In genomic region chr17:50052822-50053653, GRCh38 we compare ENCODE assay signal across 9 cellular contexts. TPM values are rescaled to one million over a fixed set of nuclear protein-coding genes. Genes with fewer than 3 reads are reported as not detected.
DNase-seq lines count a peak whose midpoint lies in the region; ATAC-seq, FAIRE-seq and TF ChIP-seq lines count a peak whose summit lies in the region.
"Had no signal": no experiment of that assay in that cellular context is flagged by ENCODE, and none has a peak within 500 bp of the region (broad histone marks: within the 10 kb centered on the region; RNA-seq: fewer than 3 reads in every experiment).

No MANE protein-coding gene starts in this region.

- H3K4ac ChIP-seq in H1 (replicated peaks; ENCODE audit: insufficient read length, low read depth, low read length) (no peak overlapping the region), mesendoderm (ENCODE audit: low read depth, low read length) (no peak overlapping the region)

- H3K23ac ChIP-seq in H1 (ENCODE audit: insufficient read length): no peak overlapping the region
- peak overlapping the region; percentile 48 for H3K23ac ChIP-seq in mesendoderm (ENCODE audit: low read length)

- H3K27ac ChIP-seq in H1 (ENCODE audit: low read depth, low read length) (no peak overlapping the region), mesendoderm (ENCODE audit: low read depth, low read length) (peak overlapping the region; percentile 24), uterus (peak overlapping the region; percentile 91 to 92)

- CTCF ChIA-PET in H1 (lab: Charles Lee; ENCODE audit: partially characterized antibody): interaction anchor here (0.6 to 14.6 kb wide), 10 partner anchors 17 to 376 kb away, joined by 3 to 169 read pairs (median 4); partner anchors contain the start of gene PDK2
- CTCF ChIA-PET in activated CD8-positive, alpha-beta T cell treated with anti-CD3 and anti-CD28 coated beads for 36 hours (lab: Charles Lee): interaction anchor here (1.1 to 6.4 kb wide), 7 partner anchors 17 to 62 kb away, joined by 3 to 62 read pairs (median 4); partner anchors contain the start of gene PDK2

- H2BK12ac ChIP-seq in H1 (ENCODE audit: low read depth, low read length): peak overlapping the region; percentile 21; the same call in 1 of the 2 replicates

- H3K56ac ChIP-seq in H1 (replicated peaks; ENCODE audit: insufficient read length, low read depth, low read length) (no peak overlapping the region), mesendoderm (ENCODE audit: low read length) (peak overlapping the region; percentile 44)

- WGBS in H1 (ENCODE audit: extremely low coverage in 1 of 2, insufficient coverage in 1 of 2, insufficient read length in 1 of 2, insufficient replicate concordance in 2 of 2, low coverage in 1 of 2, low lambda C conversion rate in 2 of 2, missing lambda C conversion rate in 1 of 2), 2 experiments: 78% methylated on average over 7 of the region's 7 CpGs; no CpG with 5 or more reads in 1 of the 2 experiments
- WGBS in mesendoderm (ENCODE audit: extremely low coverage, insufficient coverage, low lambda C conversion rate): no CpG with 5 or more reads among the region's 7 CpGs

- no peak overlapping the region for H4K8ac ChIP-seq in H1 (ENCODE audit: extremely low read depth, insufficient read depth, low read length)
- H4K8ac ChIP-seq in mesendoderm (ENCODE audit: low read depth, low read length): no peak overlapping the region

- TF ChIP-seq EP300 in H1 (IDR thresholded peaks at IDR 0.05; ENCODE audit: borderline replicate concordance in 1 of 2, low read depth in 2 of 2, low read length in 2 of 2): no peak

- H2BK5ac ChIP-seq in H1 (ENCODE audit: low read depth, low read length) (no peak overlapping the region), mesendoderm (ENCODE audit: low read length) (no peak overlapping the region)

- H3K4me2 ChIP-seq in H1 (ENCODE audit: insufficient read depth in 1 of 2, low read depth in 2 of 2, low read length in 2 of 2) (no peak overlapping the region), mesendoderm (ENCODE audit: low read length) (no peak overlapping the region)

- H4K91ac ChIP-seq in H1 (replicated peaks; ENCODE audit: insufficient read length, low read length): peak overlapping the region; percentile 7

- H3K9me3 ChIP-seq in H1 (ENCODE audit: insufficient read depth in 2 of 2, low read depth in 1 of 2, low read length in 1 of 2): no peaks in the 10 kb centered on the region
- no peaks in the 10 kb centered on the region for H3K9me3 ChIP-seq in uterus

- H2BK15ac ChIP-seq in H1 (ENCODE audit: low read length) (no peak overlapping the region), mesendoderm (replicated peaks; ENCODE audit: low read depth) (no peak overlapping the region)

- DNase-seq in Right ventricle myocardium inferior (ENCODE audit: missing footprints) (peak; percentile 74), cardiac septum (ENCODE audit: low spot score) (no peak), H1 (ENCODE audit: low read depth in 1 of 2, low spot score in 2 of 2) (no peak), mesendoderm (no peak), uterus (peak; percentile 81 to 88), GM12891 (ENCODE audit: insufficient read length, low spot score) (no peak), ureter (ENCODE audit: low spot score) (no peak)
- no peak for DNase-seq in activated CD8-positive, alpha-beta T cell treated with anti-CD3 and anti-CD28 coated beads for 36 hours
- DNase-seq: amygdala had no signal

- TF ChIP-seq RAD21 in H1 (IDR thresholded peaks at IDR 0.05 in 1 of 2, conservative IDR thresholded peaks at IDR 0.05 in 1 of 2; ENCODE audit: low read depth in 2 of 2, low read length in 2 of 2): no peak

- peaks cover 0 to 13% (median 11%) of the 10 kb centered on the region in 4 experiments; a peak in 5 of 7 replicates for H3K27me3 ChIP-seq in H1 (replicated peaks in 1 of 4; ENCODE audit: control insufficient read depth in 3 of 4, extremely low read depth in 1 of 4, insufficient read depth in 3 of 4, low read length in 3 of 4)
- no peaks in the 10 kb centered on the region for H3K27me3 ChIP-seq in mesendoderm (ENCODE audit: insufficient read depth, low read length, poor library complexity)
- no peaks in the 10 kb centered on the region for H3K27me3 ChIP-seq in uterus

- intact Hi-C loops in Right ventricle myocardium inferior (cut with DNase I): no loop called here
- intact Hi-C loops in cardiac septum (cut with DNase I): no loop called here
- intact Hi-C loops in uterus (cut with DNase I; ENCODE audit: low total_unique reads): no loop called here
- intact Hi-C loops in activated CD8-positive, alpha-beta T cell treated with anti-CD3 and anti-CD28 coated beads for 36 hours (cut with micrococcal nuclease): no loop called here

- H3K4me3 Mint-ChIP-seq in activated CD8-positive, alpha-beta T cell treated with anti-CD3 and anti-CD28 coated beads for 36 hours: no peak overlapping the region

- FAIRE-seq in H1 (lab: Jason Lieb, UNC): no peak
- no peak for FAIRE-seq in GM12891 (lab: Jason Lieb, UNC)

- no peak overlapping the region; a peak in 1 of 7 replicates for H3K9ac ChIP-seq in H1 (replicated peaks in 1 of 4; ENCODE audit: extremely low read depth in 1 of 4, low read depth in 3 of 4, low read length in 3 of 4)
- no peak overlapping the region for H3K9ac ChIP-seq in mesendoderm (ENCODE audit: low read length)

- H2BK120ac ChIP-seq in H1 (replicated peaks; ENCODE audit: low read depth, low read length) (no peak overlapping the region), mesendoderm (ENCODE audit: low read depth, low read length) (no peak overlapping the region)

- H3K18ac ChIP-seq in H1 (ENCODE audit: extremely low read depth, low read length): no peak overlapping the region
- no peak overlapping the region for H3K18ac ChIP-seq in mesendoderm (ENCODE audit: low read length)

- H3K36me3 ChIP-seq in H1 (ENCODE audit: control insufficient read depth in 2 of 4, insufficient read depth in 4 of 4, low read length in 3 of 4) (no peaks in the 10 kb centered on the region), mesendoderm (ENCODE audit: control insufficient read depth, insufficient read depth, low read length) (no peaks in the 10 kb centered on the region), uterus (no peaks in the 10 kb centered on the region)

- H4K20me1 ChIP-seq in H1 (replicated peaks in 1 of 2; ENCODE audit: control insufficient read depth in 1 of 2, insufficient read depth in 2 of 2, low read length in 2 of 2): no peaks in the 10 kb centered on the region

- H3K4me1 ChIP-seq in H1 (replicated peaks in 1 of 4; ENCODE audit: control insufficient read depth in 3 of 4, insufficient read depth in 4 of 4, low read length in 3 of 4) (peaks cover 11 to 21% (median 15%) of the 10 kb centered on the region in 4 experiments), mesendoderm (ENCODE audit: control insufficient read depth, low read depth, low read length) (peaks cover 25% of the 10 kb centered on the region), uterus (peaks cover 4 to 14% of the 10 kb centered on the region in 2 donors)

- H3K27ac Mint-ChIP-seq in activated CD8-positive, alpha-beta T cell treated with anti-CD3 and anti-CD28 coated beads for 36 hours: no peak overlapping the region

- H2AK5ac ChIP-seq in H1 (ENCODE audit: low read depth, low read length): no peak overlapping the region
- H2AK5ac ChIP-seq in mesendoderm (ENCODE audit: low read length): no peak overlapping the region

- peak overlapping the region; percentile 24; the same call in 1 of the 2 replicates for H2BK20ac ChIP-seq in H1 (ENCODE audit: low read length)

- no peaks in the 10 kb centered on the region for H3K9me3 Mint-ChIP-seq in activated CD8-positive, alpha-beta T cell treated with anti-CD3 and anti-CD28 coated beads for 36 hours

- H3K14ac ChIP-seq in H1 (ENCODE audit: insufficient read length): no peak overlapping the region

- H3K79me2 ChIP-seq in H1 (ENCODE audit: control insufficient read depth in 1 of 2, insufficient read depth in 2 of 2, low read length in 2 of 2) (no peaks in the 10 kb centered on the region), mesendoderm (ENCODE audit: control insufficient read depth, insufficient read depth, low read length) (no peaks in the 10 kb centered on the region)

- no peaks in the 10 kb centered on the region for H3K79me1 ChIP-seq in H1 (ENCODE audit: low read depth, low read length)
- no peaks in the 10 kb centered on the region for H3K79me1 ChIP-seq in mesendoderm (ENCODE audit: low read length)

- H3K4me3 ChIP-seq in H1 (ENCODE audit: extremely low read depth in 1 of 4, insufficient read depth in 2 of 4, low read depth in 3 of 4, low read length in 4 of 4) (no peak overlapping the region), mesendoderm (ENCODE audit: low read length) (no peak overlapping the region), uterus (no peak overlapping the region)

- POLR2A ChIA-PET in H1 (lab: Charles Lee; ENCODE audit: partially characterized antibody): interaction anchor here (0.6 to 1.1 kb wide), 3 partner anchors 7 to 486 kb away, joined by 3 read pairs; no protein-coding TSS in a partner anchor
- POLR2A ChIA-PET in activated CD8-positive, alpha-beta T cell treated with anti-CD3 and anti-CD28 coated beads for 36 hours (lab: Charles Lee): interaction anchor here (1.1 kb wide), 1 partner anchor 39 kb away, joined by 4 read pairs; no protein-coding TSS in a partner anchor

- TF ChIP-seq CTCF in H1 (IDR thresholded peaks at IDR 0.05; ENCODE audit: control extremely low read depth in 1 of 3, insufficient read depth in 1 of 3, low read depth in 1 of 3, low read length in 3 of 3) (no peak), uterus (IDR thresholded peaks at IDR 0.05) (no peak)
- TF ChIP-seq CTCF in activated CD8-positive, alpha-beta T cell treated with anti-CD3 and anti-CD28 coated beads for 36 hours (IDR thresholded peaks at IDR 0.05): no peak

- ATAC-seq in Right ventricle myocardium inferior: no peak
- ATAC-seq in activated CD8-positive, alpha-beta T cell treated with anti-CD3 and anti-CD28 coated beads for 36 hours: no peak

- peaks cover 26% of the 10 kb centered on the region for H3K4me1 Mint-ChIP-seq in activated CD8-positive, alpha-beta T cell treated with anti-CD3 and anti-CD28 coated beads for 36 hours (ENCODE audit: low read depth)

- no peak for TF ChIP-seq POLR2A in H1 (IDR thresholded peaks at IDR 0.05; ENCODE audit: control extremely low read depth in 1 of 2, low read depth in 2 of 2, low read length in 2 of 2)
- no peak for TF ChIP-seq POLR2A in uterus (IDR thresholded peaks at IDR 0.05)
- no peak for TF ChIP-seq POLR2A in GM12891 (IDR thresholded peaks at IDR 0.05; ENCODE audit: low read depth, low read length)

- peaks cover 15% of the 10 kb centered on the region for H3K23me2 ChIP-seq in H1 (ENCODE audit: low read depth, low read length)

- no peaks in the 10 kb centered on the region for H3K36me3 Mint-ChIP-seq in activated CD8-positive, alpha-beta T cell treated with anti-CD3 and anti-CD28 coated beads for 36 hours (ENCODE audit: low read depth)

- H4K5ac ChIP-seq in H1 (ENCODE audit: insufficient read length, low read depth, low read length) (no peak overlapping the region), mesendoderm (ENCODE audit: low read length) (no peak overlapping the region)

- H3K27me3 Mint-ChIP-seq in activated CD8-positive, alpha-beta T cell treated with anti-CD3 and anti-CD28 coated beads for 36 hours: peaks cover 3% of the 10 kb centered on the region

- H2AFZ ChIP-seq in H1 (ENCODE audit: low read length): no peak overlapping the region

RNA-seq across cellular contexts. Expression of gene ITGA3, which starts 2.9 kb away (rescaled TPM):
- 16.4 TPM for total RNA-seq in Right ventricle myocardium inferior
- 57.8 TPM for total RNA-seq in cardiac septum
- 21.7 and 24.2 TPM in 2 replicates for total RNA-seq in H1 (2021; fragmentation: NEBNext Ultra II Directional; extraction: Animal tissue kit (Norgen Biotek cat#: 25700))
- polyA plus RNA-seq in H1 (2011; rRNA removed): 24.0 and 34.4 TPM in 2 replicates
- polyA plus RNA-seq in H1 (2011; cell fraction: cytosol; rRNA removed): 23.6 TPM
- 46.6 TPM for polyA plus RNA-seq in H1 (2011; cell fraction: nucleus; rRNA removed)
- 22.1 to 30.6 TPM (median 25.9 TPM) in 4 replicates for polyA plus RNA-seq in H1 (2012, experiment 1 of 2)
- 18.4 TPM for polyA plus RNA-seq in H1 (2012, experiment 2 of 2)
- 35.2 TPM for polyA plus RNA-seq in H1 (2013, experiment 1 of 2)
- polyA plus RNA-seq in H1 (2013, experiment 2 of 2): 29.2 TPM
- 24.6 and 29.1 TPM in 2 replicates for polyA minus RNA-seq in H1 (2011; rRNA and poly(A)+ RNA removed)
- 32.7 TPM for polyA minus RNA-seq in H1 (2011; cell fraction: cytosol; rRNA and poly(A)+ RNA removed)
- polyA minus RNA-seq in H1 (2011; cell fraction: nucleus; rRNA and poly(A)+ RNA removed): 31.4 TPM
- polyA plus RNA-seq in mesendoderm (2013, experiment 1 of 2): 13.0 TPM
- 13.2 TPM for polyA plus RNA-seq in mesendoderm (2013, experiment 2 of 2)
- 10 to 100 TPM; 14.3 to 73.1 (median 33.4) TPM for total RNA-seq in uterus
- total RNA-seq in activated CD8-positive, alpha-beta T cell treated with anti-CD3 and anti-CD28 coated beads for 36 hours: 1 to 10 TPM; 4.2 to 7.2 TPM
- 1.1 TPM for polyA plus RNA-seq in GM12891 (2012; ENCODE audit: low read depth, missing spikeins)
- 211 TPM for total RNA-seq in ureter

RNA-seq across cellular contexts. Expression of gene PDK2, which starts 42.1 kb away (rescaled TPM):
- total RNA-seq in Right ventricle myocardium inferior (260 TPM), cardiac septum (131 TPM), uterus (10 to 100 TPM; 12.9 to 62.6 (median 32.4) TPM), ureter (25.7 TPM)
- 17.8 and 18.3 TPM in 2 replicates for total RNA-seq in H1 (2021; fragmentation: NEBNext Ultra II Directional; extraction: Animal tissue kit (Norgen Biotek cat#: 25700))
- 121 and 154 TPM in 2 replicates for polyA plus RNA-seq in H1 (2011; rRNA removed)
- 49.3 TPM for polyA plus RNA-seq in H1 (2011; cell fraction: cytosol; rRNA removed)
- 74.7 TPM for polyA plus RNA-seq in H1 (2011; cell fraction: nucleus; rRNA removed)
- 14.5 to 28.8 TPM (median 21.8 TPM) in 4 replicates for polyA plus RNA-seq in H1 (2012, experiment 1 of 2)
- polyA plus RNA-seq in H1 (2012, experiment 2 of 2): 16.0 TPM
- polyA plus RNA-seq in H1 (2013, experiment 1 of 2): 17.4 TPM
- 17.7 TPM for polyA plus RNA-seq in H1 (2013, experiment 2 of 2)
- polyA minus RNA-seq in H1 (2011; rRNA and poly(A)+ RNA removed): 63.4 and 70.8 TPM in 2 replicates
- polyA minus RNA-seq in H1 (2011; cell fraction: cytosol; rRNA and poly(A)+ RNA removed): 22.0 TPM
- polyA minus RNA-seq in H1 (2011; cell fraction: nucleus; rRNA and poly(A)+ RNA removed): 45.0 TPM
- polyA plus RNA-seq in mesendoderm (2013, experiment 1 of 2): 10.1 TPM
- 11.8 TPM for polyA plus RNA-seq in mesendoderm (2013, experiment 2 of 2)
- 1 to 10 TPM; 6.0 to 7.7 TPM for total RNA-seq in activated CD8-positive, alpha-beta T cell treated with anti-CD3 and anti-CD28 coated beads for 36 hours
- 8.8 TPM for polyA plus RNA-seq in GM12891 (2012; ENCODE audit: low read depth, missing spikeins)

RNA-seq across cellular contexts. Expression of gene DLX3, which starts 58.0 kb away (rescaled TPM):
- total RNA-seq in Right ventricle myocardium inferior (not detected), cardiac septum (not detected), uterus (under 1 TPM in 1 of 4 donors, not detected in 3; 0.28 TPM), ureter (1.1 TPM)
- total RNA-seq in H1 (2021; fragmentation: NEBNext Ultra II Directional; extraction: Animal tissue kit (Norgen Biotek cat#: 25700)): 0.15 TPM in 1 of 2 replicates, not detected in the other
- 0.06 and 0.20 TPM in 2 replicates for polyA plus RNA-seq in H1 (2011; rRNA removed)
- polyA plus RNA-seq in H1 (2011; cell fraction: cytosol; rRNA removed): 0.12 TPM
- 0.29 TPM for polyA plus RNA-seq in H1 (2011; cell fraction: nucleus; rRNA removed)
- 0.15 to 0.25 TPM (median 0.25 TPM) in 3 of 4 replicates, not detected in the other for polyA plus RNA-seq in H1 (2012, experiment 1 of 2)
- polyA plus RNA-seq in H1 (2012, experiment 2 of 2): 0.35 TPM
- 0.12 TPM for polyA plus RNA-seq in H1 (2013, experiment 1 of 2)
- polyA plus RNA-seq in H1 (2013, experiment 2 of 2): 0.17 TPM
- polyA minus RNA-seq in H1 (2011; rRNA and poly(A)+ RNA removed): 0.09 and 0.10 TPM in 2 replicates
- not detected for polyA minus RNA-seq in H1 (2011; cell fraction: cytosol; rRNA and poly(A)+ RNA removed)
- polyA minus RNA-seq in H1 (2011; cell fraction: nucleus; rRNA and poly(A)+ RNA removed): 1.3 TPM
- polyA plus RNA-seq in mesendoderm (2013, experiment 1 of 2): 0.13 TPM
- polyA plus RNA-seq in mesendoderm (2013, experiment 2 of 2): 0.06 TPM
- total RNA-seq in activated CD8-positive, alpha-beta T cell treated with anti-CD3 and anti-CD28 coated beads for 36 hours: not detected
- not detected for polyA plus RNA-seq in GM12891 (2012; ENCODE audit: low read depth, missing spikeins)

Comparison
In these comparisons a context has a peak if more than half of its experiments do, and no peak if none do; other contexts are left out.
1. DNase-seq: peak in Right ventricle myocardium inferior (single experiment) and uterus (2 of 2); none in cardiac septum (single experiment), H1 (0 of 2), mesendoderm (single experiment), activated CD8-positive, alpha-beta T cell treated with anti-CD3 and anti-CD28 coated beads for 36 hours (single experiment), GM12891 (single experiment) and ureter (single experiment).